Comparison of ENCODE assay signal across 10 cellular contexts in genomic region chr16:75042423-75043174, GRCh38. TPM values are rescaled to one million over a fixed set of nuclear protein-coding genes. Genes with fewer than 3 reads are reported as not detected.
DNase-seq lines count a peak whose midpoint lies in the region; ATAC-seq and TF ChIP-seq lines count a peak whose summit lies in the region.
"Had no signal": no experiment of that assay in that cellular context is flagged by ENCODE, and none has a peak within 500 bp of the region (broad histone marks: within the 10 kb centered on the region; RNA-seq: fewer than 3 reads in every experiment).

No MANE protein-coding gene starts in this region.

- TF ChIP-seq EP300 in gastroesophageal sphincter (IDR thresholded peaks at IDR 0.05) = no peak

- intact Hi-C loops in Right ventricle myocardium superior (cut with DNase I) = loop anchor here (5.0 kb wide), 1 partner anchor 40 kb away; no protein-coding TSS in a partner anchor
- intact Hi-C loops in Right ventricle myocardium inferior (cut with DNase I) = no loop called here
- intact Hi-C loops in aorta (cut with DNase I) = loop anchor here in 1 of 2 donors (10.0 kb wide), 1 partner anchor 62 kb away; no protein-coding TSS in a partner anchor

- no peak overlapping the region for H3K4me3 ChIP-seq in gastroesophageal sphincter
- no peak overlapping the region for H3K4me3 ChIP-seq in aorta (ENCODE audit: low read length in 2 of 2)
- H3K4me3 ChIP-seq in Peyer's patch = no peak overlapping the region
- H3K4me3 ChIP-seq: colonic mucosa, HAP-1 had no signal

- H3K4me1 ChIP-seq in gastroesophageal sphincter (peaks cover 7 to 53% (median 21%) of the 10 kb centered on the region in 3 donors), aorta (ENCODE audit: control insufficient read depth in 1 of 2, insufficient read depth in 2 of 2, low read length in 2 of 2) (peaks cover 4 to 8% of the 10 kb centered on the region in 2 donors), Peyer's patch (peaks cover 0 to 7% (median 2%) of the 10 kb centered on the region in 4 donors)

- no peak for TF ChIP-seq POLR2A in gastroesophageal sphincter (IDR thresholded peaks at IDR 0.05)
- no peak for TF ChIP-seq POLR2A in Peyer's patch (IDR thresholded peaks at IDR 0.05)

- H3K27me3 ChIP-seq in gastroesophageal sphincter (no peaks in the 10 kb centered on the region), aorta (ENCODE audit: control insufficient read depth in 1 of 2, insufficient read depth in 2 of 2, low read length in 1 of 2) (no peaks in the 10 kb centered on the region), Peyer's patch (no peaks in the 10 kb centered on the region)
- H3K27me3 ChIP-seq: colonic mucosa had no signal

- H3K36me3 ChIP-seq in gastroesophageal sphincter = no peaks in the 10 kb centered on the region
- H3K36me3 ChIP-seq in aorta (ENCODE audit: control insufficient read depth in 1 of 2, insufficient read depth in 2 of 2, low read length in 1 of 2) = no peaks in the 10 kb centered on the region
- no peaks in the 10 kb centered on the region for H3K36me3 ChIP-seq in Peyer's patch
- H3K36me3 ChIP-seq: colonic mucosa, HAP-1 had no signal

- DNase-seq in Right ventricle myocardium superior (no peak), Right ventricle myocardium inferior (ENCODE audit: missing footprints) (no peak), MV-4-11 (lab: John Stamatoyannopoulos, UW) (peak; percentile 92), aorta (no peak), glomerular visceral epithelial cell (ENCODE audit: extremely low spot score) (no peak), Peyer's patch (no peak)
- DNase-seq: colonic mucosa had no signal

- peak; percentile 9 for ATAC-seq in Right ventricle myocardium superior (ENCODE audit: poor library complexity)
- no peak for ATAC-seq in Right ventricle myocardium inferior
- ATAC-seq in gastroesophageal sphincter = no peak
- ATAC-seq in aorta (ENCODE audit: low FRiP score) = no peak
- ATAC-seq in GM18868 (IDR thresholded peaks at IDR 0.05; ENCODE audit: unreplicated experiment) = no peak

- H3K27ac ChIP-seq in gastroesophageal sphincter (peak overlapping the region; percentile 12 to 68 (median 66)), aorta (ENCODE audit: low read depth in 1 of 2, low read length in 2 of 2) (peak overlapping the region; percentile 6 to 60), Peyer's patch (peak overlapping the region in 2 of 4 donors; percentile 8 to 45)
- H3K27ac ChIP-seq: colonic mucosa had no signal

- 18 to 45% methylated on average over 6 of the region's 8 CpGs for WGBS in gastroesophageal sphincter (ENCODE audit: low coverage in 1 of 2), 2 donors
- 26 to 30% methylated on average over 8 of the region's 8 CpGs for WGBS in aorta, 2 donors

- TF ChIP-seq CTCF in gastroesophageal sphincter (IDR thresholded peaks at IDR 0.05) = no peak
- no peak for TF ChIP-seq CTCF in Peyer's patch (IDR thresholded peaks at IDR 0.05)

- peaks cover 0 to 11% (median 0%) of the 10 kb centered on the region in 3 donors for H3K9me3 ChIP-seq in gastroesophageal sphincter
- H3K9me3 ChIP-seq in aorta (ENCODE audit: control insufficient read depth, low read length) = peaks cover 4% of the 10 kb centered on the region
- H3K9me3 ChIP-seq in Peyer's patch = no peaks in the 10 kb centered on the region
- H3K9me3 ChIP-seq: colonic mucosa, HAP-1 had no signal

RNA-seq across cellular contexts. Expression of gene ZNRF1, which starts 43.8 kb away (rescaled TPM):
- total RNA-seq in Right ventricle myocardium superior (22.0 TPM), Right ventricle myocardium inferior (27.2 TPM), gastroesophageal sphincter (10 to 100 TPM; 12.8 to 24.1 (median 19.0) TPM), aorta (10 to 100 TPM; 20.8 to 26.3 TPM), Peyer's patch (10 to 100 TPM; 10.7 to 32.7 (median 16.4) TPM)
- 1 to 10 TPM; 4.6 to 7.4 TPM for polyA plus RNA-seq in aorta

RNA-seq across cellular contexts. Expression of gene WDR59, which starts 57.7 kb away (rescaled TPM):
- total RNA-seq in Right ventricle myocardium superior = 55.1 TPM
- total RNA-seq in Right ventricle myocardium inferior = 47.8 TPM
- total RNA-seq in gastroesophageal sphincter = 10 to 100 TPM; 18.4 to 31.3 (median 21.4) TPM
- total RNA-seq in aorta = 10 to 100 TPM; 62.6 to 78.1 TPM
- 10 to 100 TPM; 12.8 to 34.1 TPM for polyA plus RNA-seq in aorta
- total RNA-seq in Peyer's patch = 100 to 1,000 TPM in 2 of 4 donors, 10 to 100 TPM in 2; 32.9 to 127 (median 102) TPM
